9 cellular contexts compared by ENCODE assay signal in genomic region chr5:100777680-100778281, GRCh38.
DNase-seq lines count a peak whose midpoint lies in the region; TF ChIP-seq lines count a peak whose summit lies in the region.
"Had no signal": no experiment of that assay in that cellular context is flagged by ENCODE, and none has a peak within 500 bp of the region (broad histone marks: within the 10 kb centered on the region; RNA-seq: fewer than 3 reads in every experiment).

No MANE protein-coding gene starts in this region.

- peaks cover 12% of the 10 kb centered on the region for H3K4me1 ChIP-seq in adipocyte (ENCODE audit: control insufficient read depth, insufficient read depth, low read length)
- peaks cover 8% of the 10 kb centered on the region for H3K4me1 ChIP-seq in mesodermal cell (ENCODE audit: control insufficient read depth, insufficient read depth, low read length, poor library complexity, severe bottlenecking)

- H3K9me3 Mint-ChIP-seq in HFFc6: no peaks in the 10 kb centered on the region

- H3K9ac ChIP-seq in adipocyte (ENCODE audit: low read length): peak overlapping the region; percentile 57

- H3K36me3 Mint-ChIP-seq in HFFc6 (ENCODE audit: low read depth): no peaks in the 10 kb centered on the region
- H3K36me3 Mint-ChIP-seq: CD4-positive, CD25-positive, alpha-beta regulatory T cell had no signal

- peak overlapping the region; percentile 77 for H3K27ac Mint-ChIP-seq in HFFc6
- H3K27ac Mint-ChIP-seq: CD4-positive, CD25-positive, alpha-beta regulatory T cell had no signal

- H3K36me3 ChIP-seq in adipocyte (ENCODE audit: control insufficient read depth, insufficient read depth, low read length, severe bottlenecking): no peaks in the 10 kb centered on the region
- no peaks in the 10 kb centered on the region for H3K36me3 ChIP-seq in mesodermal cell (ENCODE audit: control insufficient read depth, insufficient read depth, low read length)

- H3K4me1 Mint-ChIP-seq in HFFc6 (ENCODE audit: low read depth): peaks cover 22% of the 10 kb centered on the region

- TF ChIP-seq CTCF in HFFc6 (IDR thresholded peaks at IDR 0.05): no peak

- H3K27ac ChIP-seq in mesodermal cell (ENCODE audit: low read depth, low read length, severe bottlenecking): peak overlapping the region; percentile 78

- DNase-seq in activated CD4-positive, alpha-beta T cell treated with anti-CD3 and anti-CD28 coated beads for 48 hours: peak; percentile 27
- no peak for DNase-seq in activated CD4-positive, alpha-beta T cell treated with anti-CD3 and anti-CD28 coated beads, Interleukin-2, amount 50 U/mL, for 1 hour
- DNase-seq in HFFc6: peak; percentile 60
- DNase-seq in M059J (ENCODE audit: low read depth): peak; percentile 81
- DNase-seq in adipocyte (ENCODE audit: low read depth): peak; percentile 88
- DNase-seq in NCI-H524 treated with DMSO at 0.1 percent for 48 hours (lab: John Stamatoyannopoulos, UW): no peak
- no peak for DNase-seq in NCI-H146 treated with DMSO at 0.1 percent for 48 hours (lab: John Stamatoyannopoulos, UW; ENCODE audit: unreplicated experiment)

- peaks cover 2% of the 10 kb centered on the region for H3K27me3 Mint-ChIP-seq in HFFc6 (ENCODE audit: insufficient read depth)
- H3K27me3 Mint-ChIP-seq: CD4-positive, CD25-positive, alpha-beta regulatory T cell had no signal

- no peaks in the 10 kb centered on the region for H3K9me3 ChIP-seq in adipocyte (ENCODE audit: control insufficient read depth, low read length)
- H3K9me3 ChIP-seq in mesodermal cell (ENCODE audit: control insufficient read depth, low read length): no peaks in the 10 kb centered on the region

- no peaks in the 10 kb centered on the region for H3K27me3 ChIP-seq in adipocyte (replicated peaks; ENCODE audit: control insufficient read depth, insufficient read depth, low read length)

- 71 to 77% methylated on average over 2 to 4 of the region's 4 CpGs for WGBS in mesodermal cell (ENCODE audit: insufficient coverage in 2 of 2), 2 experiments

- peak overlapping the region; percentile 70 for H3K4me3 Mint-ChIP-seq in HFFc6
- H3K4me3 Mint-ChIP-seq: CD4-positive, CD25-positive, alpha-beta regulatory T cell had no signal

- H3K4me3 ChIP-seq in adipocyte (ENCODE audit: low read length): peak overlapping the region; percentile 73
- H3K4me3 ChIP-seq in mesodermal cell (ENCODE audit: extremely low read depth, insufficient read depth, low read length, poor library complexity, severe bottlenecking): no peak overlapping the region

Comparison
In these comparisons a context has a peak if more than half of its experiments do, and no peak if none do; other contexts are left out.
1. DNase-seq: peak in activated CD4-positive, alpha-beta T cell treated with anti-CD3 and anti-CD28 coated beads for 48 hours (single experiment), HFFc6 (single experiment), M059J (single experiment) and adipocyte (single experiment); none in activated CD4-positive, alpha-beta T cell treated with anti-CD3 and anti-CD28 coated beads, Interleukin-2, amount 50 U/mL, for 1 hour (single experiment), NCI-H524 treated with DMSO at 0.1 percent for 48 hours (single experiment) and NCI-H146 treated with DMSO at 0.1 percent for 48 hours (single experiment).